In the genomic region with DNA sequence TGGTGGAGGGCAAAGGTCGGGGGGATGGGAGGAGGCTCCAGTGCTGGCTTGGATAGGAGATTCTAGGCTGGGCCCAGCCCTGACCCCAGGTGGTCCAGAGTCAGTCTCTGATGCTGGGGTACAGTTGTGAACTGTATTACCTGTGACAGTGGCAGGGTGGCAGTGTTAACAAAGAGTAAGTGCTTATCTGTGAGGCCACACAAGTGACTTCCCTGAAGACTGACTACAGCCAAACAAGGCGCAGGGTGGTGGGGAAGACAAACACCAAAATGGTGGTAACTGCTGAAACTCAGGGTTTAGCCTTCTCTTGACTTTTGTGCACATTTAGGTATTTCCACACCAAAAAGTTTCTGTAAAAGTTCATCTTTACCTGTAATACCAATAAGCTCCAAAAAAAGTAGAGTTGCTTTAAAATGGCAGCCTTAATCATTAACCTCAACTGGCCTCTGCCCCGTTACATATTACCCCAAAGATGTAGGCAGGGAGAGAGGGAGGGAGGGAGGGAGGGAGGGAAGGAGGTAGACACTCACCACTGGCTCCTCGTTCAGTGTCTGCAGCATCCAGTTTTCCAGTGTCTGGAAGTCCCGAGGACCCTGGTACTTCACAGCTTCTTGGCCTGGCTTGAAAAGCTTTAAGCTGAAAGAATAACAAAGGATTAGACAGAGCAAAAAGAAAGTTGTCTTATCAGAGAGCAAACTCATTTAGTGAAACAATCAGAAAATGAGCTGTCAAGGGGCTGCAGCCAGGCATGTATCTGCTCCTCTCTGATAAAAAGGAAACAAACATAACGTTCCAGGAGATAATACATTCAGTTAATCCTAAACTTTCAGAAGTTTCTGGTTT, we compare ENCODE assay signal across 9 cellular contexts. TPM values are rescaled to one million over a fixed set of nuclear protein-coding genes. Genes with fewer than 3 reads are reported as not detected.
A peak's percentile ranks its signal among the peaks of the same experiment; 100 is the strongest.
DNase-seq lines count a peak whose midpoint lies in the region; ATAC-seq lines count a peak whose summit lies in the region.
"Had no signal": no experiment of that assay in that cellular context is flagged by ENCODE, and none has a peak within 500 bp of the region (broad histone marks: within the 10 kb centered on the region; RNA-seq: fewer than 3 reads in every experiment).

No MANE protein-coding gene starts in this region.

- no peak overlapping the region for H3K27ac ChIP-seq in GM23248
- H3K27ac ChIP-seq: gastroesophageal sphincter had no signal

- H3K9me3 ChIP-seq in GM23248 (ENCODE audit: low read depth): no peaks in the 10 kb centered on the region
- H3K9me3 ChIP-seq: gastroesophageal sphincter had no signal

- WGBS in GM23248 (ENCODE audit: low coverage in 1 of 2, low lambda C conversion rate in 2 of 2, missing lambda C conversion rate in 2 of 2), 2 experiments: 94 to 96% methylated on average over 6 of the region's 6 CpGs

- H3K36me3 ChIP-seq in H7 (replicated peaks; ENCODE audit: control insufficient read depth, insufficient read depth, low read length) (peaks cover 51% of the 10 kb centered on the region), GM23248 (ENCODE audit: low read depth) (peaks cover 56% of the 10 kb centered on the region)

- H3K4me1 ChIP-seq in GM23248 (ENCODE audit: insufficient read depth): no peaks in the 10 kb centered on the region
- H3K4me1 ChIP-seq: gastroesophageal sphincter had no signal

- H3K4me2 ChIP-seq in GM23248 (ENCODE audit: unreplicated experiment): no peak overlapping the region

- H2AFZ ChIP-seq in GM23248: no peak overlapping the region

- peak; percentile 16 for DNase-seq in ELF-1 (ENCODE audit: low read depth, low spot score)
- DNase-seq in H7: peak; percentile 51
- DNase-seq in RPMI8226: peak; percentile 65
- DNase-seq in left lobe of liver (ENCODE audit: low spot score): no peak
- DNase-seq in EL: no peak
- DNase-seq in H4 (ENCODE audit: low spot score): no peak
- DNase-seq in GM23248: no peak

- H3K4me3 ChIP-seq in H7 (ENCODE audit: insufficient read depth, low read depth, low read length): no peak overlapping the region
- no peak overlapping the region for H3K4me3 ChIP-seq in GM23248
- H3K4me3 ChIP-seq: gastroesophageal sphincter had no signal

- no peaks in the 10 kb centered on the region for H3K9me2 ChIP-seq in GM23248 (ENCODE audit: insufficient read depth)

- H3K79me2 ChIP-seq in GM23248 (ENCODE audit: insufficient read depth): peaks cover 65% of the 10 kb centered on the region

- ATAC-seq in left lobe of liver (peak; percentile 74), HG03521 (IDR thresholded peaks at IDR 0.05; ENCODE audit: unreplicated experiment) (no peak)
- ATAC-seq: gastroesophageal sphincter had no signal

- no peaks in the 10 kb centered on the region for H4K20me1 ChIP-seq in GM23248 (ENCODE audit: insufficient read depth)

- H3K27me3 ChIP-seq in H7 (ENCODE audit: control insufficient read depth, insufficient read depth, low read length) (no peaks in the 10 kb centered on the region), GM23248 (replicated peaks; ENCODE audit: insufficient read depth) (no peaks in the 10 kb centered on the region)
- H3K27me3 ChIP-seq: gastroesophageal sphincter had no signal

- H3K9ac ChIP-seq in GM23248: no peak overlapping the region

- in situ Hi-C loops in GM23248 (cut with MboI): loop anchor here (10.0 kb wide), 1 partner anchor 174 kb away; a partner anchor contains a TSS

- peaks cover 11% of the 10 kb centered on the region; the same call in 1 of the 2 replicates for H3F3A ChIP-seq in GM23248 (ENCODE audit: insufficient read depth)

RNA-seq across cellular contexts. Expression of a gene that starts 11.3 kb away (rescaled TPM):
- 179 and 194 TPM in 2 replicates for total RNA-seq in H7 (2014; rRNA removed; shearing (Covaris generic))
- total RNA-seq in left lobe of liver: 121 TPM
- total RNA-seq in H4 (2014; rRNA removed; shearing (Covaris generic)): 462 and 475 TPM in 2 replicates
- total RNA-seq in GM23248 (2014; rRNA removed; shearing (Covaris generic)): 471 and 498 TPM in 2 replicates
- 237 and 292 TPM in 2 replicates for polyA plus RNA-seq in GM23248 (2016; fragmentation: Nextera tagmentation; extraction: Ambion mirVana)

Comparison
In these comparisons a context has a peak if more than half of its experiments do, and no peak if none do; other contexts are left out.
1. DNase-seq: peak in ELF-1 (single experiment), H7 (single experiment) and RPMI8226 (single experiment); none in left lobe of liver (single experiment), EL (single experiment), H4 (single experiment) and GM23248 (single experiment).